20 cellular contexts compared by ENCODE assay signal in genomic region chr1:167412920-167413319, GRCh38.
DNase-seq lines count a peak whose midpoint lies in the region; ATAC-seq and TF ChIP-seq lines count a peak whose summit lies in the region.
"Had no signal": no experiment of that assay in that cellular context is flagged by ENCODE, and none has a peak within 500 bp of the region (broad histone marks: within the 10 kb centered on the region; RNA-seq: fewer than 3 reads in every experiment).

No MANE protein-coding gene starts in this region.

- peaks cover 15% of the 10 kb centered on the region for H3K4me1 Mint-ChIP-seq in activated CD4-positive, alpha-beta T cell treated with anti-CD3 and anti-CD28 coated beads, Interleukin-2, amount 10 ng/mL, durations not matched to agents 24 days and 14 days
- peaks cover 8 to 24% (median 19%) of the 10 kb centered on the region in 3 donors for H3K4me1 Mint-ChIP-seq in IgD-negative memory B cell
- peaks cover 26% of the 10 kb centered on the region for H3K4me1 Mint-ChIP-seq in activated CD4-positive, alpha-beta memory T cell treated with anti-CD3 and anti-CD28 coated beads for 36 hours (ENCODE audit: low read depth)
- peaks cover 25 to 28% of the 10 kb centered on the region in 2 donors for H3K4me1 Mint-ChIP-seq in natural killer cell treated with Interleukin-12 subunit alpha and Interleukin-12 subunit beta and Interleukin-15 and Interleukin-18, amount 100 ng/mL, for 72 hours (ENCODE audit: low read depth in 2 of 2)
- peaks cover 2% of the 10 kb centered on the region for H3K4me1 Mint-ChIP-seq in CD14-positive monocyte

- ATAC-seq in natural killer cell treated with Interleukin-12 subunit alpha and Interleukin-12 subunit beta and Interleukin-15 and Interleukin-18, amount 100 ng/mL, for 72 hours, result peak in 1 of 2 donors; percentile 49

- peak overlapping the region; percentile 30 for H3K27ac Mint-ChIP-seq in activated CD4-positive, alpha-beta T cell treated with anti-CD3 and anti-CD28 coated beads, Interleukin-2, amount 10 ng/mL, durations not matched to agents 24 days and 14 days
- H3K27ac Mint-ChIP-seq in IgD-negative memory B cell, result peak overlapping the region in 2 of 3 donors; percentile 11 to 91
- peak overlapping the region; percentile 75 for H3K27ac Mint-ChIP-seq in activated CD4-positive, alpha-beta memory T cell treated with anti-CD3 and anti-CD28 coated beads for 36 hours
- peak overlapping the region; percentile 13 to 36 for H3K27ac Mint-ChIP-seq in natural killer cell treated with Interleukin-12 subunit alpha and Interleukin-12 subunit beta and Interleukin-15 and Interleukin-18, amount 100 ng/mL, for 72 hours
- H3K27ac Mint-ChIP-seq in CD14-positive monocyte, result peak overlapping the region in 3 of 7 donors; percentile 16 to 56 (median 43)
- H3K27ac Mint-ChIP-seq: T-helper 2 cell treated with Interferon-gamma antibody and Interleukin-4, amounts not matched to agents 5 μg/mL and 100 μg/mL, for 36 hours had no signal

- peaks cover 39% of the 10 kb centered on the region for H3K36me3 Mint-ChIP-seq in activated CD4-positive, alpha-beta T cell treated with anti-CD3 and anti-CD28 coated beads, Interleukin-2, amount 10 ng/mL, durations not matched to agents 24 days and 14 days (ENCODE audit: low read depth)
- H3K36me3 Mint-ChIP-seq in IgD-negative memory B cell (peaks cover 9% of the 10 kb centered on the region), CD14-positive monocyte (peaks cover 65 to 71% of the 10 kb centered on the region in 2 donors)
- H3K36me3 Mint-ChIP-seq in activated CD4-positive, alpha-beta memory T cell treated with anti-CD3 and anti-CD28 coated beads for 36 hours, result peaks cover 27% of the 10 kb centered on the region
- H3K36me3 Mint-ChIP-seq in natural killer cell treated with Interleukin-12 subunit alpha and Interleukin-12 subunit beta and Interleukin-15 and Interleukin-18, amount 100 ng/mL, for 72 hours, result peaks cover 22% of the 10 kb centered on the region

- DNase-seq in activated CD4-positive, alpha-beta T cell treated with anti-CD3 and anti-CD28 coated beads, Interleukin-2, amount 10 ng/mL, durations not matched to agents 24 days and 14 days, result no peak
- no peak for DNase-seq in activated CD4-positive, alpha-beta T cell treated with anti-CD3 and anti-CD28 coated beads for 4 hours
- peak; percentile 32 for DNase-seq in activated CD4-positive, alpha-beta memory T cell treated with anti-CD3 and anti-CD28 coated beads for 36 hours
- no peak for DNase-seq in natural killer cell treated with Interleukin-12 subunit alpha and Interleukin-12 subunit beta and Interleukin-15 and Interleukin-18, amount 100 ng/mL, for 72 hours (ENCODE audit: low spot score)
- DNase-seq in HK-2 (ENCODE audit: unreplicated experiment), result no peak
- no peak for DNase-seq in CD14-positive monocyte (ENCODE audit: low spot score)
- no peak for DNase-seq in SK-N-DZ (ENCODE audit: low spot score)
- DNase-seq: activated CD4-positive, CD25-positive, alpha-beta regulatory T cell; effector CD4-positive, alpha-beta T cell; H7; mammary epithelial cell; NCI-H1092; NCI-H1930; NCI-H526; retina; SK-N-SH; uterus had no signal

- intact Hi-C loops in activated CD4-positive, alpha-beta T cell treated with anti-CD3 and anti-CD28 coated beads, Interleukin-2, amount 10 ng/mL, durations not matched to agents 24 days and 14 days (cut with micrococcal nuclease), result no loop called here
- intact Hi-C loops in activated CD4-positive, alpha-beta memory T cell treated with anti-CD3 and anti-CD28 coated beads for 36 hours (cut with micrococcal nuclease), result loop anchor here (2.0 kb wide), 1 partner anchor 190 kb away; no protein-coding TSS in a partner anchor
- intact Hi-C loops in CD14-positive monocyte (cut with micrococcal nuclease), result no loop called here

- POLR2A ChIA-PET in activated CD4-positive, alpha-beta memory T cell treated with anti-CD3 and anti-CD28 coated beads for 36 hours (lab: Charles Lee), result interaction anchor here (0.8 to 1.2 kb wide), 3 partner anchors 34 to 127 kb away, joined by 3 read pairs; no protein-coding TSS in a partner anchor

- no peaks in the 10 kb centered on the region for H3K27me3 Mint-ChIP-seq in activated CD4-positive, alpha-beta T cell treated with anti-CD3 and anti-CD28 coated beads, Interleukin-2, amount 10 ng/mL, durations not matched to agents 24 days and 14 days
- H3K27me3 Mint-ChIP-seq in IgD-negative memory B cell (no peaks in the 10 kb centered on the region), CD14-positive monocyte (ENCODE audit: low read depth in 3 of 3) (peaks cover 0 to 4% (median 0%) of the 10 kb centered on the region in 3 donors)
- no peaks in the 10 kb centered on the region for H3K27me3 Mint-ChIP-seq in activated CD4-positive, alpha-beta memory T cell treated with anti-CD3 and anti-CD28 coated beads for 36 hours
- H3K27me3 Mint-ChIP-seq in natural killer cell treated with Interleukin-12 subunit alpha and Interleukin-12 subunit beta and Interleukin-15 and Interleukin-18, amount 100 ng/mL, for 72 hours, result no peaks in the 10 kb centered on the region
- H3K27me3 Mint-ChIP-seq: brain had no signal

- no peaks in the 10 kb centered on the region for H3K9me3 Mint-ChIP-seq in activated CD4-positive, alpha-beta T cell treated with anti-CD3 and anti-CD28 coated beads, Interleukin-2, amount 10 ng/mL, durations not matched to agents 24 days and 14 days
- no peaks in the 10 kb centered on the region for H3K9me3 Mint-ChIP-seq in IgD-negative memory B cell
- H3K9me3 Mint-ChIP-seq in activated CD4-positive, alpha-beta memory T cell treated with anti-CD3 and anti-CD28 coated beads for 36 hours, result no peaks in the 10 kb centered on the region
- H3K9me3 Mint-ChIP-seq in natural killer cell treated with Interleukin-12 subunit alpha and Interleukin-12 subunit beta and Interleukin-15 and Interleukin-18, amount 100 ng/mL, for 72 hours, result no peaks in the 10 kb centered on the region
- peaks cover 0 to 1% (median 0%) of the 10 kb centered on the region in 7 donors for H3K9me3 Mint-ChIP-seq in CD14-positive monocyte
- H3K9me3 Mint-ChIP-seq: brain; T-helper 2 cell treated with Interferon-gamma antibody and Interleukin-4, amounts not matched to agents 5 μg/mL and 100 μg/mL, for 36 hours had no signal

- no peak overlapping the region for H3K4me3 Mint-ChIP-seq in activated CD4-positive, alpha-beta T cell treated with anti-CD3 and anti-CD28 coated beads, Interleukin-2, amount 10 ng/mL, durations not matched to agents 24 days and 14 days
- H3K4me3 Mint-ChIP-seq in IgD-negative memory B cell, result no peak overlapping the region
- H3K4me3 Mint-ChIP-seq in activated CD4-positive, alpha-beta memory T cell treated with anti-CD3 and anti-CD28 coated beads for 36 hours, result no peak overlapping the region
- H3K4me3 Mint-ChIP-seq in natural killer cell treated with Interleukin-12 subunit alpha and Interleukin-12 subunit beta and Interleukin-15 and Interleukin-18, amount 100 ng/mL, for 72 hours, result no peak overlapping the region
- no peak overlapping the region for H3K4me3 Mint-ChIP-seq in CD14-positive monocyte
- H3K4me3 Mint-ChIP-seq: brain; T-helper 2 cell treated with Interferon-gamma antibody and Interleukin-4, amounts not matched to agents 5 μg/mL and 100 μg/mL, for 36 hours had no signal

- CTCF ChIA-PET in activated CD4-positive, alpha-beta memory T cell treated with anti-CD3 and anti-CD28 coated beads for 36 hours (lab: Charles Lee), result interaction anchor here (1.1 to 2.2 kb wide), 5 partner anchors 12 to 354 kb away, joined by 3 to 8 read pairs (median 6); no protein-coding TSS in a partner anchor

- TF ChIP-seq CTCF in CD14-positive monocyte (IDR thresholded peaks at IDR 0.05), result no peak
